1 cellular context compared by ENCODE assay signal in the genomic region with DNA sequence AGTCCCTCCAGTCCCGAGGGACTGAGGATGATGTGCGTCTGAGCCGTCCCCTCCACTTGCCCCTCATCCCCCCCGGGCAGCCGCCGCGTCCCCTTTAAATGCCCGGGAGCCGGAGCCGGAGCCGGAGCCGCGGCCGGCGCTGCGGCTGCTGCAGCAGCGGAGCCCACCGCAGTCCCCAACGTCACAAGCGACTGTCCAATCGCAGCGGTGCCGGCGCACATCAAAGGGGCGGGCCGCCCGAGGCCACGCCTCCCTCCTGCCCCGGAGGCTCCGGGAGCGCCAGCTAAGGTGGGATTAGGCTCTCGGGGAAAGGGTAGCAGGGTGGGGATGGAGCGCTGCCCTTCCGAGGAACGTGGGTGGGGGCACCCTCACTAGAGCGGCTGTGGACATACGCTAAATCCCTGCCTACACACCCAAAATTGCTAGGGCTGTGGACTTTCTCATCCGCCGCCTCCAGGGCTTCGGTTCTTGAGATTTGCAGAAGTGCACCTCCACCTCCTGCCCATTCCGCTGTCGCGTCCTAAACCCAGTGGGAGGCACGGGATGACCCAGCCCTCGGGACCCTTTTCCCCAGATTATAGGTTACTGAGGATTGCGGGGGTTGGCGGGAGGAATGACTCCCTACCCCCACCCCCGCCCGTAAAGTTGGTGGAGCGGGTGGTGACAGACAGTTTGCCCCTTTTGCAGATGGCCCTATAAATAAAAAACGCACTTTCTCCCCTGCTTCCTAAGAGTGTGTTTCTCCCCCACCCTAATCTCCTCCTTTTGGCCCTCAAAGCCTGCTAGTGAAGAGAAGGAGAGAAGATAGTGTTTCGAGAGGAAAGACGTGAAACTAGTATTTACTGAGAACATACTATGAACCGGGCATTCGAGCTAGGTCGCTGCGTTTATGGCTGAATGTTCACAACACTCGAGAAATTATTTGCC.
A peak's percentile ranks its signal among the peaks of the same experiment; 100 is the strongest.
TF ChIP-seq lines count a peak whose summit lies in the region.

A gene with protein sequence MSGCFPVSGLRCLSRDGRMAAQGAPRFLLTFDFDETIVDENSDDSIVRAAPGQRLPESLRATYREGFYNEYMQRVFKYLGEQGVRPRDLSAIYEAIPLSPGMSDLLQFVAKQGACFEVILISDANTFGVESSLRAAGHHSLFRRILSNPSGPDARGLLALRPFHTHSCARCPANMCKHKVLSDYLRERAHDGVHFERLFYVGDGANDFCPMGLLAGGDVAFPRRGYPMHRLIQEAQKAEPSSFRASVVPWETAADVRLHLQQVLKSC (minus strand): TSS at position 152 of the 927 bp plus-strand sequence. CDS start 4,096 bp downstream, outside the sequence.

TF ChIP-seq in K562, 482 proteins besides CTCF, POLR2A, EP300 and RAD21 (continued from another document and continues in another):
- TF ChIP-seq ZNF696 (CRISPR knock-in tag; conservative IDR thresholded peaks at IDR 0.05) = no peak
- no peak for TF ChIP-seq DIDO1 (tag; IDR thresholded peaks at IDR 0.05; ENCODE audit: low read depth)
- no peak for TF ChIP-seq ZNF57 (CRISPR knock-in tag; IDR thresholded peaks at IDR 0.05)
- TF ChIP-seq, protein P1, sequence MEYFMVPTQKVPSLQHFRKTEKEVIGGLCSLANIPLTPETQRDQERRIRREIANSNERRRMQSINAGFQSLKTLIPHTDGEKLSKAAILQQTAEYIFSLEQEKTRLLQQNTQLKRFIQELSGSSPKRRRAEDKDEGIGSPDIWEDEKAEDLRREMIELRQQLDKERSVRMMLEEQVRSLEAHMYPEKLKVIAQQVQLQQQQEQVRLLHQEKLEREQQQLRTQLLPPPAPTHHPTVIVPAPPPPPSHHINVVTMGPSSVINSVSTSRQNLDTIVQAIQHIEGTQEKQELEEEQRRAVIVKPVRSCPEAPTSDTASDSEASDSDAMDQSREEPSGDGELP (CRISPR knock-in tag; IDR thresholded peaks at IDR 0.05; ENCODE audit: borderline replicate concordance) = peak; percentile 37; the same call in 1 of the 2 replicates
- TF ChIP-seq, protein P2, sequence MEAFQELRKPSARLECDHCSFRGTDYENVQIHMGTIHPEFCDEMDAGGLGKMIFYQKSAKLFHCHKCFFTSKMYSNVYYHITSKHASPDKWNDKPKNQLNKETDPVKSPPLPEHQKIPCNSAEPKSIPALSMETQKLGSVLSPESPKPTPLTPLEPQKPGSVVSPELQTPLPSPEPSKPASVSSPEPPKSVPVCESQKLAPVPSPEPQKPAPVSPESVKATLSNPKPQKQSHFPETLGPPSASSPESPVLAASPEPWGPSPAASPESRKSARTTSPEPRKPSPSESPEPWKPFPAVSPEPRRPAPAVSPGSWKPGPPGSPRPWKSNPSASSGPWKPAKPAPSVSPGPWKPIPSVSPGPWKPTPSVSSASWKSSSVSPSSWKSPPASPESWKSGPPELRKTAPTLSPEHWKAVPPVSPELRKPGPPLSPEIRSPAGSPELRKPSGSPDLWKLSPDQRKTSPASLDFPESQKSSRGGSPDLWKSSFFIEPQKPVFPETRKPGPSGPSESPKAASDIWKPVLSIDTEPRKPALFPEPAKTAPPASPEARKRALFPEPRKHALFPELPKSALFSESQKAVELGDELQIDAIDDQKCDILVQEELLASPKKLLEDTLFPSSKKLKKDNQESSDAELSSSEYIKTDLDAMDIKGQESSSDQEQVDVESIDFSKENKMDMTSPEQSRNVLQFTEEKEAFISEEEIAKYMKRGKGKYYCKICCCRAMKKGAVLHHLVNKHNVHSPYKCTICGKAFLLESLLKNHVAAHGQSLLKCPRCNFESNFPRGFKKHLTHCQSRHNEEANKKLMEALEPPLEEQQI (IDR thresholded peaks at IDR 0.05) = no peak
- TF ChIP-seq, protein P3, sequence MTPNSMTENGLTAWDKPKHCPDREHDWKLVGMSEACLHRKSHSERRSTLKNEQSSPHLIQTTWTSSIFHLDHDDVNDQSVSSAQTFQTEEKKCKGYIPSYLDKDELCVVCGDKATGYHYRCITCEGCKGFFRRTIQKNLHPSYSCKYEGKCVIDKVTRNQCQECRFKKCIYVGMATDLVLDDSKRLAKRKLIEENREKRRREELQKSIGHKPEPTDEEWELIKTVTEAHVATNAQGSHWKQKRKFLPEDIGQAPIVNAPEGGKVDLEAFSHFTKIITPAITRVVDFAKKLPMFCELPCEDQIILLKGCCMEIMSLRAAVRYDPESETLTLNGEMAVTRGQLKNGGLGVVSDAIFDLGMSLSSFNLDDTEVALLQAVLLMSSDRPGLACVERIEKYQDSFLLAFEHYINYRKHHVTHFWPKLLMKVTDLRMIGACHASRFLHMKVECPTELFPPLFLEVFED (CRISPR knock-in tag; conservative IDR thresholded peaks at IDR 0.05) = no peak
- TF ChIP-seq TFAM (CRISPR knock-in tag; conservative IDR thresholded peaks at IDR 0.05) = no peak
- TF ChIP-seq DACH1 (IDR thresholded peaks at IDR 0.05; ENCODE audit: partially characterized antibody) = no peak
- no peak for TF ChIP-seq E2F3 (CRISPR knock-in tag; IDR thresholded peaks at IDR 0.05)
- TF ChIP-seq, protein P4, sequence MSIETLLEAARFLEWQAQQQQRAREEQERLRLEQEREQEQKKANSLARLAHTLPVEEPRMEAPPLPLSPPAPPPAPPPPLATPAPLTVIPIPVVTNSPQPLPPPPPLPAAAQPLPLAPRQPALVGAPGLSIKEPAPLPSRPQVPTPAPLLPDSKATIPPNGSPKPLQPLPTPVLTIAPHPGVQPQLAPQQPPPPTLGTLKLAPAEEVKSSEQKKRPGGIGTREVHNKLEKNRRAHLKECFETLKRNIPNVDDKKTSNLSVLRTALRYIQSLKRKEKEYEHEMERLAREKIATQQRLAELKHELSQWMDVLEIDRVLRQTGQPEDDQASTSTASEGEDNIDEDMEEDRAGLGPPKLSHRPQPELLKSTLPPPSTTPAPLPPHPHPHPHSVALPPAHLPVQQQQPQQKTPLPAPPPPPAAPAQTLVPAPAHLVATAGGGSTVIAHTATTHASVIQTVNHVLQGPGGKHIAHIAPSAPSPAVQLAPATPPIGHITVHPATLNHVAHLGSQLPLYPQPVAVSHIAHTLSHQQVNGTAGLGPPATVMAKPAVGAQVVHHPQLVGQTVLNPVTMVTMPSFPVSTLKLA (conservative IDR thresholded peaks at IDR 0.05) = no peak
- no peak for TF ChIP-seq SIX5 (IDR thresholded peaks at IDR 0.05; ENCODE audit: borderline replicate concordance in 1 of 2, insufficient read depth in 1 of 2, low read depth in 1 of 2, low read length in 2 of 2)
- TF ChIP-seq KLF6 (CRISPR knock-in tag; IDR thresholded peaks at IDR 0.05; ENCODE audit: borderline replicate concordance) = no peak
- no peak for TF ChIP-seq ZNF589 (CRISPR knock-in tag; IDR thresholded peaks at IDR 0.05; ENCODE audit: low read depth)
- TF ChIP-seq, protein P5, sequence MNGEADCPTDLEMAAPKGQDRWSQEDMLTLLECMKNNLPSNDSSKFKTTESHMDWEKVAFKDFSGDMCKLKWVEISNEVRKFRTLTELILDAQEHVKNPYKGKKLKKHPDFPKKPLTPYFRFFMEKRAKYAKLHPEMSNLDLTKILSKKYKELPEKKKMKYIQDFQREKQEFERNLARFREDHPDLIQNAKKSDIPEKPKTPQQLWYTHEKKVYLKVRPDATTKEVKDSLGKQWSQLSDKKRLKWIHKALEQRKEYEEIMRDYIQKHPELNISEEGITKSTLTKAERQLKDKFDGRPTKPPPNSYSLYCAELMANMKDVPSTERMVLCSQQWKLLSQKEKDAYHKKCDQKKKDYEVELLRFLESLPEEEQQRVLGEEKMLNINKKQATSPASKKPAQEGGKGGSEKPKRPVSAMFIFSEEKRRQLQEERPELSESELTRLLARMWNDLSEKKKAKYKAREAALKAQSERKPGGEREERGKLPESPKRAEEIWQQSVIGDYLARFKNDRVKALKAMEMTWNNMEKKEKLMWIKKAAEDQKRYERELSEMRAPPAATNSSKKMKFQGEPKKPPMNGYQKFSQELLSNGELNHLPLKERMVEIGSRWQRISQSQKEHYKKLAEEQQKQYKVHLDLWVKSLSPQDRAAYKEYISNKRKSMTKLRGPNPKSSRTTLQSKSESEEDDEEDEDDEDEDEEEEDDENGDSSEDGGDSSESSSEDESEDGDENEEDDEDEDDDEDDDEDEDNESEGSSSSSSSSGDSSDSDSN (IDR thresholded peaks at IDR 0.05; ENCODE audit: borderline replicate concordance in 1 of 2, low read depth in 2 of 2, low read length in 2 of 2) = no peak
- TF ChIP-seq ZBTB7A (IDR thresholded peaks at IDR 0.05; ENCODE audit: borderline replicate concordance, control insufficient read depth, low read depth, low read length) = peak; percentile 48; the same call in 1 of the 2 replicates
- TF ChIP-seq, protein P6, sequence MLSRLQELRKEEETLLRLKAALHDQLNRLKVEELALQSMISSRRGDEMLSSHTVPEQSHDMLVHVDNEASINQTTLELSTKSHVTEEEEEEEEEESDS (CRISPR knock-in tag; IDR thresholded peaks at IDR 0.05) = no peak
- no peak for TF ChIP-seq FOXP1 (CRISPR knock-in tag; IDR thresholded peaks at IDR 0.05)
- TF ChIP-seq BRCA1 (IDR thresholded peaks at IDR 0.05) = no peak
- TF ChIP-seq BRCA1 (CRISPR knock-in tag; IDR thresholded peaks at IDR 0.05) = no peak
- TF ChIP-seq SPI1 (IDR thresholded peaks at IDR 0.05; ENCODE audit: borderline replicate concordance, low read depth, low read length) = peak; percentile 78; the same call in 1 of the 2 replicates
- TF ChIP-seq, protein P7, sequence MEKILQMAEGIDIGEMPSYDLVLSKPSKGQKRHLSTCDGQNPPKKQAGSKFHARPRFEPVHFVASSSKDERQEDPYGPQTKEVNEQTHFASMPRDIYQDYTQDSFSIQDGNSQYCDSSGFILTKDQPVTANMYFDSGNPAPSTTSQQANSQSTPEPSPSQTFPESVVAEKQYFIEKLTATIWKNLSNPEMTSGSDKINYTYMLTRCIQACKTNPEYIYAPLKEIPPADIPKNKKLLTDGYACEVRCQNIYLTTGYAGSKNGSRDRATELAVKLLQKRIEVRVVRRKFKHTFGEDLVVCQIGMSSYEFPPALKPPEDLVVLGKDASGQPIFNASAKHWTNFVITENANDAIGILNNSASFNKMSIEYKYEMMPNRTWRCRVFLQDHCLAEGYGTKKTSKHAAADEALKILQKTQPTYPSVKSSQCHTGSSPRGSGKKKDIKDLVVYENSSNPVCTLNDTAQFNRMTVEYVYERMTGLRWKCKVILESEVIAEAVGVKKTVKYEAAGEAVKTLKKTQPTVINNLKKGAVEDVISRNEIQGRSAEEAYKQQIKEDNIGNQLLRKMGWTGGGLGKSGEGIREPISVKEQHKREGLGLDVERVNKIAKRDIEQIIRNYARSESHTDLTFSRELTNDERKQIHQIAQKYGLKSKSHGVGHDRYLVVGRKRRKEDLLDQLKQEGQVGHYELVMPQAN (IDR thresholded peaks at IDR 0.05; ENCODE audit: borderline replicate concordance) = no peak
- TF ChIP-seq DPF2 (IDR thresholded peaks at IDR 0.05) = no peak
- TF ChIP-seq, protein P8, sequence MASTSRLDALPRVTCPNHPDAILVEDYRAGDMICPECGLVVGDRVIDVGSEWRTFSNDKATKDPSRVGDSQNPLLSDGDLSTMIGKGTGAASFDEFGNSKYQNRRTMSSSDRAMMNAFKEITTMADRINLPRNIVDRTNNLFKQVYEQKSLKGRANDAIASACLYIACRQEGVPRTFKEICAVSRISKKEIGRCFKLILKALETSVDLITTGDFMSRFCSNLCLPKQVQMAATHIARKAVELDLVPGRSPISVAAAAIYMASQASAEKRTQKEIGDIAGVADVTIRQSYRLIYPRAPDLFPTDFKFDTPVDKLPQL (IDR thresholded peaks at IDR 0.05; ENCODE audit: extremely low read depth, insufficient read length) = no peak
- no peak for TF ChIP-seq ELF4 (CRISPR knock-in tag; IDR thresholded peaks at IDR 0.05)
- no peak for TF ChIP-seq ZNF41 (CRISPR knock-in tag; conservative IDR thresholded peaks at IDR 0.05)
- no peak for TF ChIP-seq MCM7 (IDR thresholded peaks at IDR 0.05)
- TF ChIP-seq, protein P9, sequence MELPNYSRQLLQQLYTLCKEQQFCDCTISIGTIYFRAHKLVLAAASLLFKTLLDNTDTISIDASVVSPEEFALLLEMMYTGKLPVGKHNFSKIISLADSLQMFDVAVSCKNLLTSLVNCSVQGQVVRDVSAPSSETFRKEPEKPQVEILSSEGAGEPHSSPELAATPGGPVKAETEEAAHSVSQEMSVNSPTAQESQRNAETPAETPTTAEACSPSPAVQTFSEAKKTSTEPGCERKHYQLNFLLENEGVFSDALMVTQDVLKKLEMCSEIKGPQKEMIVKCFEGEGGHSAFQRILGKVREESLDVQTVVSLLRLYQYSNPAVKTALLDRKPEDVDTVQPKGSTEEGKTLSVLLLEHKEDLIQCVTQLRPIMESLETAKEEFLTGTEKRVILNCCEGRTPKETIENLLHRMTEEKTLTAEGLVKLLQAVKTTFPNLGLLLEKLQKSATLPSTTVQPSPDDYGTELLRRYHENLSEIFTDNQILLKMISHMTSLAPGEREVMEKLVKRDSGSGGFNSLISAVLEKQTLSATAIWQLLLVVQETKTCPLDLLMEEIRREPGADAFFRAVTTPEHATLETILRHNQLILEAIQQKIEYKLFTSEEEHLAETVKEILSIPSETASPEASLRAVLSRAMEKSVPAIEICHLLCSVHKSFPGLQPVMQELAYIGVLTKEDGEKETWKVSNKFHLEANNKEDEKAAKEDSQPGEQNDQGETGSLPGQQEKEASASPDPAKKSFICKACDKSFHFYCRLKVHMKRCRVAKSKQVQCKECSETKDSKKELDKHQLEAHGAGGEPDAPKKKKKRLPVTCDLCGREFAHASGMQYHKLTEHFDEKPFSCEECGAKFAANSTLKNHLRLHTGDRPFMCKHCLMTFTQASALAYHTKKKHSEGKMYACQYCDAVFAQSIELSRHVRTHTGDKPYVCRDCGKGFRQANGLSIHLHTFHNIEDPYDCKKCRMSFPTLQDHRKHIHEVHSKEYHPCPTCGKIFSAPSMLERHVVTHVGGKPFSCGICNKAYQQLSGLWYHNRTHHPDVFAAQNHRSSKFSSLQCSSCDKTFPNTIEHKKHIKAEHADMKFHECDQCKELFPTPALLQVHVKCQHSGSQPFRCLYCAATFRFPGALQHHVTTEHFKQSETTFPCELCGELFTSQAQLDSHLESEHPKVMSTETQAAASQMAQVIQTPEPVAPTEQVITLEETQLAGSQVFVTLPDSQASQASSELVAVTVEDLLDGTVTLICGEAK (IDR thresholded peaks at IDR 0.05) = no peak
- TF ChIP-seq, protein P9 (CRISPR knock-in tag; IDR thresholded peaks at IDR 0.05) = no peak
